ENCODE assay signal across 11 cellular contexts in genomic region chr2:32865399-32866068, GRCh38.
DNase-seq lines count a peak whose midpoint lies in the region; ATAC-seq, FAIRE-seq and TF ChIP-seq lines count a peak whose summit lies in the region.
"Had no signal": no experiment of that assay in that cellular context is flagged by ENCODE, and none has a peak within 500 bp of the region (broad histone marks: within the 10 kb centered on the region; RNA-seq: fewer than 3 reads in every experiment).

No MANE protein-coding gene starts in this region.

- DNase-seq in A549 (ENCODE audit: low read depth in 1 of 2, low spot score in 1 of 2) (peak in 1 of 2 experiments; percentile 57), SK-N-SH (no peak), fibroblast of the aortic adventitia (ENCODE audit: low read depth) (peak; percentile 97), NCI-H524 treated with DMSO at 0.1 percent for 48 hours (lab: John Stamatoyannopoulos, UW) (no peak), mesenteric fat pad (ENCODE audit: low spot score) (no peak), RPMI8226 (no peak), NCI-H69 (lab: John Stamatoyannopoulos, UW) (no peak)
- DNase-seq: activated gamma-delta T cell, NCI-H1436, spleen had no signal

- H3K9me2 ChIP-seq in SK-N-SH: no peaks in the 10 kb centered on the region

- peak overlapping the region; percentile 24 for H3K9ac ChIP-seq in SK-N-SH

- no peak for TF ChIP-seq POLR2A in A549 (IDR thresholded peaks at IDR 0.05; ENCODE audit: low read length)

- TF ChIP-seq EP300 in A549 (IDR thresholded peaks at IDR 0.05) (peak; percentile 51 to 64; a peak in 2 of 5 replicates), SK-N-SH (IDR thresholded peaks at IDR 0.05; ENCODE audit: borderline replicate concordance in 1 of 2, low read depth in 1 of 2, low read length in 1 of 2) (peak in 1 of 2 experiments; percentile 88; a peak in 1 of 4 replicates)

- TF ChIP-seq RAD21 in A549 (conservative IDR thresholded peaks at IDR 0.05 in 1 of 2, IDR thresholded peaks at IDR 0.05 in 1 of 2) (peak in 1 of 2 experiments; percentile 12; a peak in 1 of 5 replicates), SK-N-SH (IDR thresholded peaks at IDR 0.05; ENCODE audit: low read length) (no peak)

- H3K27ac ChIP-seq in A549 (peak overlapping the region; percentile 66 to 72), SK-N-SH (ENCODE audit: low read depth in 2 of 2, low read length in 1 of 2) (peak overlapping the region in 1 of 2 experiments; percentile 74; a peak in 3 of 4 replicates)
- H3K27ac ChIP-seq: spleen had no signal

- ATAC-seq in A549 (peak; percentile 76 to 92), GM19452 (IDR thresholded peaks at IDR 0.05; ENCODE audit: unreplicated experiment) (peak; percentile 60)

- H3K4me3 ChIP-seq in A549: no peak overlapping the region
- peak overlapping the region in 1 of 2 experiments; percentile 3; a peak in 1 of 4 replicates for H3K4me3 ChIP-seq in SK-N-SH (ENCODE audit: low read depth in 2 of 2, low read length in 1 of 2)
- H3K4me3 ChIP-seq in fibroblast of the aortic adventitia (ENCODE audit: low read depth, low read length): no peak overlapping the region
- H3K4me3 ChIP-seq: spleen had no signal

- 12% methylated on average over 3 of the region's 3 CpGs for WGBS in A549 (ENCODE audit: missing lambda C conversion rate)
- WGBS in SK-N-SH (ENCODE audit: low lambda C conversion rate): 7% methylated on average over 3 of the region's 3 CpGs

- CTCF ChIA-PET in A549 (lab: Yijun Ruan, JAX) (no interaction called here), SK-N-SH (lab: Yijun Ruan, JAX) (no interaction called here)

- POLR2A ChIA-PET in A549 (lab: Yijun Ruan, JAX): no interaction called here
- POLR2A ChIA-PET in SK-N-SH (lab: Yijun Ruan, JAX): no interaction called here

- no peaks in the 10 kb centered on the region for H4K20me1 ChIP-seq in SK-N-SH (ENCODE audit: insufficient read depth)

- TF ChIP-seq CTCF in A549 (IDR thresholded peaks at IDR 0.05): no peak
- no peak for TF ChIP-seq CTCF in SK-N-SH (IDR thresholded peaks at IDR 0.05)
- TF ChIP-seq CTCF in fibroblast of the aortic adventitia (IDR thresholded peaks at IDR 0.05; ENCODE audit: insufficient read depth, low read length): no peak

- no peak overlapping the region for H2AFZ ChIP-seq in SK-N-SH (ENCODE audit: low read depth)

- FAIRE-seq in A549 (lab: Jason Lieb, UNC): peak; percentile 39

- peak overlapping the region; percentile 55 for H3K4me2 ChIP-seq in A549
- peak overlapping the region; percentile 55 for H3K4me2 ChIP-seq in SK-N-SH

- no peaks in the 10 kb centered on the region for H3K36me3 ChIP-seq in SK-N-SH (replicated peaks in 1 of 2; ENCODE audit: control insufficient read depth in 1 of 2, insufficient read depth in 2 of 2, low read length in 1 of 2)
- H3K36me3 ChIP-seq: spleen had no signal

- no peaks in the 10 kb centered on the region for H3K27me3 ChIP-seq in SK-N-SH (ENCODE audit: insufficient read depth)
- H3K27me3 ChIP-seq: spleen had no signal

- no peaks in the 10 kb centered on the region for H3K79me2 ChIP-seq in SK-N-SH (ENCODE audit: insufficient read depth)

- H3K9me3 ChIP-seq in A549: no peaks in the 10 kb centered on the region
- H3K9me3 ChIP-seq in SK-N-SH: no peaks in the 10 kb centered on the region
- H3K9me3 ChIP-seq: spleen had no signal

- peaks cover 14% of the 10 kb centered on the region for H3F3A ChIP-seq in SK-N-SH (replicated peaks; ENCODE audit: insufficient read depth)

- H3K4me1 ChIP-seq in A549: peaks cover 40% of the 10 kb centered on the region
- H3K4me1 ChIP-seq in SK-N-SH (ENCODE audit: control insufficient read depth in 1 of 2, insufficient read depth in 2 of 2, low read depth in 1 of 2, low read length in 1 of 2): peaks cover 6 to 11% of the 10 kb centered on the region in 2 experiments; a peak in 3 of 4 replicates
- H3K4me1 ChIP-seq: spleen had no signal

TF ChIP-seq in A549, 52 proteins besides CTCF, POLR2A, EP300 and RAD21:
- TF ChIP-seq GATA3 (IDR thresholded peaks at IDR 0.05; ENCODE audit: borderline replicate concordance) (no peak; the same call in 1 of the 2 replicates), JUNB (IDR thresholded peaks at IDR 0.05) (peak; percentile 78; the same call in 1 of the 2 replicates), FOSL2 (IDR thresholded peaks at IDR 0.05) (peak; percentile 73), FOSL2 (CRISPR knock-in tag; IDR thresholded peaks at IDR 0.05) (peak; percentile 45; the same call in 1 of the 2 replicates), SMC3 (IDR thresholded peaks at IDR 0.05) (0 out of 3 replicates have a peak, but pooled peaks have one; percentile 18), JUN (IDR thresholded peaks at IDR 0.05) (peak in 1 of 2 experiments; percentile 41; a peak in 2 of 5 replicates), EHMT2 (IDR thresholded peaks at IDR 0.05; ENCODE audit: low read depth) (no peak), CEBPB (IDR thresholded peaks at IDR 0.05) (peak in 1 of 2 experiments; percentile 62; a peak in 2 of 4 replicates), NFE2L2 (conservative IDR thresholded peaks at IDR 0.05; ENCODE audit: low read length) (no peak), RARB (CRISPR knock-in tag; IDR thresholded peaks at IDR 0.05) (no peak)

TF ChIP-seq in SK-N-SH, 30 proteins besides CTCF, POLR2A, EP300 and RAD21 (continues in another document):
- TF ChIP-seq, protein P1, sequence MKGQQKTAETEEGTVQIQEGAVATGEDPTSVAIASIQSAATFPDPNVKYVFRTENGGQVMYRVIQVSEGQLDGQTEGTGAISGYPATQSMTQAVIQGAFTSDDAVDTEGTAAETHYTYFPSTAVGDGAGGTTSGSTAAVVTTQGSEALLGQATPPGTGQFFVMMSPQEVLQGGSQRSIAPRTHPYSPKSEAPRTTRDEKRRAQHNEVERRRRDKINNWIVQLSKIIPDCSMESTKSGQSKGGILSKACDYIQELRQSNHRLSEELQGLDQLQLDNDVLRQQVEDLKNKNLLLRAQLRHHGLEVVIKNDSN (IDR thresholded peaks at IDR 0.05; ENCODE audit: borderline replicate concordance, low read depth): 0 out of 2 replicates have a peak, but pooled peaks have one; percentile 16
- TF ChIP-seq NFIC (IDR thresholded peaks at IDR 0.05; ENCODE audit: borderline replicate concordance) (peak; percentile 82; the same call in 1 of the 2 replicates), NRF1 (IDR thresholded peaks at IDR 0.05; ENCODE audit: low read depth, low read length) (no peak), RCOR1 (IDR thresholded peaks at IDR 0.05; ENCODE audit: low read length) (no peak), FOXJ3 (CRISPR knock-in tag; IDR thresholded peaks at IDR 0.05) (no peak), ELF1 (IDR thresholded peaks at IDR 0.05) (no peak), FOXM1 (IDR thresholded peaks at IDR 0.05; ENCODE audit: low read depth) (peak; percentile 67; the same call in 1 of the 2 replicates), JUND (IDR thresholded peaks at IDR 0.05) (peak; percentile 81), CHD2 (IDR thresholded peaks at IDR 0.05; ENCODE audit: low read length, partially characterized antibody) (no peak), SIN3A (IDR thresholded peaks at IDR 0.05; ENCODE audit: borderline replicate concordance, low read depth, low read length) (no peak), ZBTB33 (IDR thresholded peaks at IDR 0.05; ENCODE audit: borderline replicate concordance, low read depth) (0 out of 2 replicates have a peak, but pooled peaks have one; percentile 21), SMC3 (IDR thresholded peaks at IDR 0.05; ENCODE audit: low read depth, low read length) (no peak), GATA2 (CRISPR knock-in tag; IDR thresholded peaks at IDR 0.05) (0 out of 2 replicates have a peak, but pooled peaks have one; percentile 7), RFX5 (IDR thresholded peaks at IDR 0.05; ENCODE audit: low read length) (no peak), GABPA (IDR thresholded peaks at IDR 0.05; ENCODE audit: low read depth) (no peak), TEAD4 (IDR thresholded peaks at IDR 0.05; ENCODE audit: borderline replicate concordance, insufficient read depth) (peak; percentile 53; the same call in 1 of the 2 replicates), EZH2phosphoT487 (IDR thresholded peaks at IDR 0.05; ENCODE audit: borderline replicate concordance, low read depth) (no peak), TAF1 (IDR thresholded peaks at IDR 0.05; ENCODE audit: borderline replicate concordance, low read depth, low read length) (0 out of 2 replicates have a peak, but pooled peaks have one; percentile 21)
- TF ChIP-seq, protein P2, sequence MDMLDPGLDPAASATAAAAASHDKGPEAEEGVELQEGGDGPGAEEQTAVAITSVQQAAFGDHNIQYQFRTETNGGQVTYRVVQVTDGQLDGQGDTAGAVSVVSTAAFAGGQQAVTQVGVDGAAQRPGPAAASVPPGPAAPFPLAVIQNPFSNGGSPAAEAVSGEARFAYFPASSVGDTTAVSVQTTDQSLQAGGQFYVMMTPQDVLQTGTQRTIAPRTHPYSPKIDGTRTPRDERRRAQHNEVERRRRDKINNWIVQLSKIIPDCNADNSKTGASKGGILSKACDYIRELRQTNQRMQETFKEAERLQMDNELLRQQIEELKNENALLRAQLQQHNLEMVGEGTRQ (IDR thresholded peaks at IDR 0.05; ENCODE audit: borderline replicate concordance, low read depth, low read length): no peak
- TF ChIP-seq, protein P3, sequence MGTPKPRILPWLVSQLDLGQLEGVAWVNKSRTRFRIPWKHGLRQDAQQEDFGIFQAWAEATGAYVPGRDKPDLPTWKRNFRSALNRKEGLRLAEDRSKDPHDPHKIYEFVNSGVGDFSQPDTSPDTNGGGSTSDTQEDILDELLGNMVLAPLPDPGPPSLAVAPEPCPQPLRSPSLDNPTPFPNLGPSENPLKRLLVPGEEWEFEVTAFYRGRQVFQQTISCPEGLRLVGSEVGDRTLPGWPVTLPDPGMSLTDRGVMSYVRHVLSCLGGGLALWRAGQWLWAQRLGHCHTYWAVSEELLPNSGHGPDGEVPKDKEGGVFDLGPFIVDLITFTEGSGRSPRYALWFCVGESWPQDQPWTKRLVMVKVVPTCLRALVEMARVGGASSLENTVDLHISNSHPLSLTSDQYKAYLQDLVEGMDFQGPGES (IDR thresholded peaks at IDR 0.05; ENCODE audit: low read depth, low read length): no peak

Comparison
In these comparisons a context has a peak if more than half of its experiments do, and no peak if none do; other contexts are left out.
1. Of the 12 proteins assayed by ChIP-seq in both A549 and SK-N-SH: peak only in A549: SMC3; only in SK-N-SH: PBX3 and REST; in both: FOSL2; in neither: 6; mixed calls (peak in some experiments, not most) for 2.